In the genomic region with DNA sequence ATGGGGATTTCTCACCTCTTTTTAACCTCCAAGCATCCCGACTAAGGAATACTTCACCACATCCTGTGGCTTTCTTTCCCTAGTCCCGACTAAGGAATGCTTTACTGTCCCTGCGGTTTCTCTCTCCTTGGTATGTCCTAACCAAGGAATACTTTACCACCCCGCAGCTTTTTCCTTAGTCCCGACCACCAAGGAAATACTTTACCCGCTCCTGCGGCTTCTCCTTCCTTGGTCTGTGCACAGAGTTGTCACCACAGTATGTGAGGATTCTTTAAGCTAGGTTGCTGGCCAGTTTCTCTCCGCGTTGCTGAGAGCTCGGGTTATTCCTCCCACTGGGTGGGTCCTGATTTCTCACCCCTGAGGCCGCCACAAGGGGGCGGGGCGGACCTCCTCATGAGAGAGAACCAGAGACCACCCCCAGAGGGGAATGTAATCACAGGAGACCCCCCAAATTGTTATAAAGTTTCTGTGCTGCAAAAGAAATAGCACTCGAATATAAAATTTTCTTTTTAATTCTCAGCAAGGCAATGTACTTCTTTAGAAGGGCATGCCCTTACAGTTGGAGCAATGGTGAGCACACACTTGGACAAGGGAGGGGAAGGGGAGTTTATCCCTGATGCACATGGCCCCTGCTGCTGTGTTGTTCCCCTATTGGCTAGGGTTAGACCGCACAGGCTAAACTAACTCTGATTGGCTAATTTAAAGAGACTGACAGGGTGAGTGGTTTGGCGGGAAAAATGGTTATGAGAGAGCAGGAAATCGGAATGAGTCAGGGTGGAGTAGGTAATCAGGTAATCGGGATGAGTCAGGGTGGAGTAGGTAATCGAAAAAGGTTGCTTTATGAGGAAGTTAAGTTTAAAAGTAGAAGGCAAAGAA, we compare ENCODE assay signal across 23 cellular contexts. TPM values are rescaled to one million over a fixed set of nuclear protein-coding genes. Genes with fewer than 3 reads are reported as not detected.
DNase-seq lines count a peak whose midpoint lies in the region; ATAC-seq and TF ChIP-seq lines count a peak whose summit lies in the region.
"Had no signal": no experiment of that assay in that cellular context is flagged by ENCODE, and none has a peak within 500 bp of the region (broad histone marks: within the 10 kb centered on the region; RNA-seq: fewer than 3 reads in every experiment).

No MANE protein-coding gene starts in this region.

- no peaks in the 10 kb centered on the region for H3K36me3 ChIP-seq in BE2C
- H3K36me3 ChIP-seq in SJSA1 = no peaks in the 10 kb centered on the region
- H3K36me3 ChIP-seq in spleen = no peaks in the 10 kb centered on the region
- H3K36me3 ChIP-seq: ovary, tibial artery had no signal

- intact Hi-C loops in spleen (cut with DNase I; ENCODE audit: low total_unique reads) = no loop called here

- peak; percentile 27 for DNase-seq in BE2C
- no peak for DNase-seq in GM12864 (ENCODE audit: low read depth)
- peak; percentile 63 to 68 for DNase-seq in SJSA1 (ENCODE audit: low read depth in 1 of 2, low spot score in 2 of 2)
- peak; percentile 41 for DNase-seq in fibroblast of peridontal ligament (ENCODE audit: extremely low read depth)
- DNase-seq in spleen = no peak
- DNase-seq in stimulated activated CD4-positive, alpha-beta T cell treated with anti-CD3 and anti-CD28 coated beads, Interleukin-4, amount 100 ng/mL, for 24 hours = no peak
- DNase-seq in NCI-H2107 treated with DMSO at 0.1 percent for 48 hours (lab: John Stamatoyannopoulos, UW; ENCODE audit: unreplicated experiment) = no peak
- DNase-seq: activated CD4-positive, alpha-beta T cell treated with anti-CD3 and anti-CD28 coated beads, Interleukin-2, amount 50 U/mL, for 1 hour; activated CD8-positive, alpha-beta memory T cell treated with anti-CD3 and anti-CD28 coated beads, Interleukin-2, amount 50 U/mL, for 4 hours; activated gamma-delta T cell treated with Interleukin-2 at 50 U/mL for 16 hours; amniotic stem cell; NCI-H1048; NCI-H1930; NCI-H446; ovary; SHP77 treated with DMSO at 0.1 percent for 48 hours; stimulated activated naive CD4-positive, alpha-beta T cell treated with Interleukin-2 at 50 U/mL for 16 hours; tibial artery had no signal

- no peak for TF ChIP-seq POLR2A in spleen (IDR thresholded peaks at IDR 0.05)

- WGBS in spleen, 5 donors = 86 to 90% (median 87%) methylated on average over 19 of the region's 19 CpGs

- H3K9me3 ChIP-seq in BE2C (no peaks in the 10 kb centered on the region), SJSA1 (replicated peaks) (peaks cover 5% of the 10 kb centered on the region), spleen (no peaks in the 10 kb centered on the region)
- H3K9me3 ChIP-seq: ovary, tibial artery had no signal

- H3K4me3 ChIP-seq in BE2C (ENCODE audit: low read depth, low read length) = no peak overlapping the region
- H3K4me3 ChIP-seq in GM12864 (ENCODE audit: low read depth, low read length) = no peak overlapping the region
- H3K4me3 ChIP-seq in SJSA1 = no peak overlapping the region
- H3K4me3 ChIP-seq in spleen = no peak overlapping the region
- H3K4me3 ChIP-seq: hepatocyte, lung, ovary, tibial artery had no signal

- no peak for ATAC-seq in GM19397 (IDR thresholded peaks at IDR 0.05; ENCODE audit: unreplicated experiment)
- ATAC-seq: sciatic nerve had no signal

- H3K27me3 ChIP-seq in BE2C = no peaks in the 10 kb centered on the region
- no peaks in the 10 kb centered on the region for H3K27me3 ChIP-seq in SJSA1 (replicated peaks)
- H3K27me3 ChIP-seq in spleen (replicated peaks in 1 of 7) = no peaks in the 10 kb centered on the region
- H3K27me3 ChIP-seq: hepatocyte, ovary, tibial artery had no signal

- TF ChIP-seq CTCF in BE2C (IDR thresholded peaks at IDR 0.05; ENCODE audit: low read depth, low read length) = peak; percentile 42
- TF ChIP-seq CTCF in GM12864 (IDR thresholded peaks at IDR 0.05; ENCODE audit: low read depth, low read length, missing control alignments) = peak; percentile 14
- no peak for TF ChIP-seq CTCF in spleen (IDR thresholded peaks at IDR 0.05 in 8 of 11, conservative IDR thresholded peaks at IDR 0.05 in 3 of 11)

- H3K27ac ChIP-seq in SJSA1 (peak overlapping the region; percentile 49), spleen (no peak overlapping the region)
- H3K27ac ChIP-seq: hepatocyte, ovary, tibial artery had no signal

- no peaks in the 10 kb centered on the region for H3K4me1 ChIP-seq in BE2C
- peaks cover 3% of the 10 kb centered on the region; the same call in 1 of the 2 replicates for H3K4me1 ChIP-seq in SJSA1 (replicated peaks)
- H3K4me1 ChIP-seq in spleen = no peaks in the 10 kb centered on the region
- H3K4me1 ChIP-seq: tibial artery had no signal

RNA-seq across cellular contexts. Expression of gene SUGCT, which starts 12.8 kb away (rescaled TPM):
- 10.5 TPM for polyA plus RNA-seq in BE2C (2012; ENCODE audit: insufficient read depth, insufficient read length, low read depth)
- 17.1 and 20.5 TPM in 2 replicates for total RNA-seq in SJSA1 (2014; rRNA removed; shearing (Covaris generic))
- 1 to 10 TPM; 1.4 to 6.8 (median 2.1) TPM for total RNA-seq in spleen
- 10 to 100 TPM in 1 of 3 donors, 1 to 10 TPM in 2; 1.7 to 13.6 (median 4.8) TPM for polyA plus RNA-seq in spleen
- total RNA-seq: T-helper 1 cell treated with Interleukin-12 subunit alpha and Interleukin-12 subunit beta and Interleukin-4 antibody, amounts not matched to agents 30 ng/mL and 1 ng/mL, for 36 hours had no signal

RNA-seq across cellular contexts. Expression of gene MPLKIP, which starts 13.2 kb away (rescaled TPM):
- polyA plus RNA-seq in BE2C (2012; ENCODE audit: insufficient read depth, insufficient read length, low read depth) = 66.6 TPM
- total RNA-seq in SJSA1 (2014; rRNA removed; shearing (Covaris generic)) = 40.1 and 53.2 TPM in 2 replicates
- 10 to 100 TPM; 28.1 to 45.1 (median 32.3) TPM for total RNA-seq in spleen
- polyA plus RNA-seq in spleen = 10 to 100 TPM; 46.6 to 64.5 (median 56.9) TPM

Comparison
In these comparisons a context has a peak if more than half of its experiments do, and no peak if none do; other contexts are left out.
1. DNase-seq: peak in BE2C (single experiment), SJSA1 (2 of 2) and fibroblast of peridontal ligament (single experiment); none in GM12864 (single experiment), spleen (single experiment), stimulated activated CD4-positive, alpha-beta T cell treated with anti-CD3 and anti-CD28 coated beads, Interleukin-4, amount 100 ng/mL, for 24 hours (single experiment) and NCI-H2107 treated with DMSO at 0.1 percent for 48 hours (single experiment).
2. CTCF ChIP-seq: peak in BE2C (single experiment) and GM12864 (single experiment); none in spleen (0 of 11).